27 cellular contexts compared by ENCODE assay signal in the genomic region with DNA sequence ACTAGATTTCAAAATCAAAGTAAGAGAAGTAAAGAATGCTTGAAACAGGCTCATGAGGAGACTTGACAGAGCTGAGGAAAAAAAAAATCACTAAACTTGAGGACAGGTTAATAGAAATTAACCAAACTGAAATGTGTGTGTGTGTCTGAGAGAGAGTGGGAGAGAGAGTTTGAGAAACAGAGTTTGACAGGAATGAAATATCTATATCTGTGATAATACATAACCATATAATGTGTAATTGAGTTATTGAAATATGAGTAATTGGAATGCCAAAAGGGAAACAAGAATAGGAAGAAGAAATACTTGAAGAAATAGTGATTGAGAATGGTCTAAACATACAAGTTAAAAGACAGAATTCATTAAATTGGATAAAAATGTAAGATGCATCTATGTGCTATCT.
DNase-seq lines count a peak whose midpoint lies in the region; ATAC-seq and TF ChIP-seq lines count a peak whose summit lies in the region.
"Had no signal": no experiment of that assay in that cellular context is flagged by ENCODE, and none has a peak within 500 bp of the region (broad histone marks: within the 10 kb centered on the region; RNA-seq: fewer than 3 reads in every experiment).

No MANE protein-coding gene starts in this region.

- no peaks in the 10 kb centered on the region for H3K27me3 ChIP-seq in SK-N-SH (ENCODE audit: insufficient read depth)
- H3K27me3 ChIP-seq: BE2C; BLaER1; BLaER1 treated with 17β-estradiol and CSF1 and Interleukin-3, amounts not matched to agents 10 nM and 100 nM had no signal

- H3K4me2 ChIP-seq in SK-N-SH, result no peak overlapping the region
- H3K4me2 ChIP-seq: A549; BLaER1; BLaER1 treated with 17β-estradiol and CSF1 and Interleukin-3, amounts not matched to agents 10 nM and 100 nM had no signal

- H3K36me3 ChIP-seq in SK-N-SH (replicated peaks in 1 of 2; ENCODE audit: control insufficient read depth in 1 of 2, insufficient read depth in 2 of 2, low read length in 1 of 2), result no peaks in the 10 kb centered on the region
- H3K36me3 ChIP-seq: BE2C; BLaER1; BLaER1 treated with 17β-estradiol and CSF1 and Interleukin-3, amounts not matched to agents 10 nM and 100 nM had no signal

- H3K4me3 ChIP-seq in SK-N-SH (ENCODE audit: low read depth in 2 of 2, low read length in 1 of 2), result no peak overlapping the region
- H3K4me3 ChIP-seq: A549; BLaER1; BLaER1 treated with 17β-estradiol and CSF1 and Interleukin-3, amounts not matched to agents 10 nM and 100 nM had no signal

- H3K27ac ChIP-seq in SK-N-SH (ENCODE audit: low read depth in 2 of 2, low read length in 1 of 2), result no peak overlapping the region
- H3K27ac ChIP-seq: 22Rv1; A549; BLaER1; BLaER1 treated with 17β-estradiol and CSF1 and Interleukin-3, amounts not matched to agents 10 nM and 100 nM; C4-2B had no signal

- CTCF ChIA-PET in SK-N-SH (lab: Yijun Ruan, JAX), result no interaction called here

- no peak for TF ChIP-seq EP300 in SK-N-SH (IDR thresholded peaks at IDR 0.05; ENCODE audit: borderline replicate concordance in 1 of 2, low read depth in 1 of 2, low read length in 1 of 2)

- no peak for TF ChIP-seq CTCF in SK-N-SH (IDR thresholded peaks at IDR 0.05)

- H3K9me3 ChIP-seq in SK-N-SH, result 0 out of 2 replicates have a peak, but pooled peaks cover 4% of the 10 kb centered on the region
- H3K9me3 ChIP-seq: A549, BE2C, BLaER1, Caco-2 had no signal

- no peak for TF ChIP-seq RAD21 in SK-N-SH (IDR thresholded peaks at IDR 0.05; ENCODE audit: low read length)

- H3K4me1 ChIP-seq in SK-N-SH (ENCODE audit: control insufficient read depth in 1 of 2, insufficient read depth in 2 of 2, low read depth in 1 of 2, low read length in 1 of 2), result peaks cover 0 to 5% of the 10 kb centered on the region in 2 experiments; a peak in 2 of 4 replicates
- H3K4me1 ChIP-seq: A549; BE2C; BLaER1; BLaER1 treated with 17β-estradiol and CSF1 and Interleukin-3, amounts not matched to agents 10 nM and 100 nM; Caco-2 had no signal

- no peaks in the 10 kb centered on the region for H4K20me1 ChIP-seq in SK-N-SH (ENCODE audit: insufficient read depth)
- H4K20me1 ChIP-seq: BLaER1; BLaER1 treated with 17β-estradiol and CSF1 and Interleukin-3, amounts not matched to agents 10 nM and 100 nM had no signal

- no peak overlapping the region for H2AFZ ChIP-seq in SK-N-SH (ENCODE audit: low read depth)

- H3F3A ChIP-seq in SK-N-SH (replicated peaks; ENCODE audit: insufficient read depth), result no peaks in the 10 kb centered on the region

- POLR2A ChIA-PET in SK-N-SH (lab: Yijun Ruan, JAX), result no interaction called here

- no peaks in the 10 kb centered on the region for H3K79me2 ChIP-seq in SK-N-SH (ENCODE audit: insufficient read depth)

- H3K9me2 ChIP-seq in SK-N-SH, result no peaks in the 10 kb centered on the region

- ATAC-seq in SK-N-SH treated with all-trans-retinoic acid at 6 μM for 48 hours, result no peak
- ATAC-seq: A549; CD8-positive, alpha-beta T cell had no signal

- DNase-seq in SK-N-SH, result no peak
- DNase-seq: 8988T; ACHN; AML-193; BE2C; C1 segment of cervical spinal cord; Caco-2; Calu3; CD4-positive, alpha-beta memory T cell; CD4-positive, alpha-beta T cell; CD4-positive, CD25-positive, alpha-beta regulatory T cell; CD8-positive, alpha-beta memory T cell; CD8-positive, alpha-beta T cell; COR-L47; DMS 273 treated with DMSO at 0.1 percent for 48 hours; DMS153; DMS53; DMS79; DMS79 treated with DMSO at 0.1 percent for 48 hours; DND-41; EL had no signal

- no peak overlapping the region for H3K9ac ChIP-seq in SK-N-SH
- H3K9ac ChIP-seq: BLaER1; BLaER1 treated with 17β-estradiol and CSF1 and Interleukin-3, amounts not matched to agents 10 nM and 100 nM had no signal

TF ChIP-seq in SK-N-SH treated with all-trans-retinoic acid at 6 μM for 48 hours, 23 proteins besides CTCF, POLR2A, EP300 and RAD21:
- TF ChIP-seq ISL1 (CRISPR knock-in tag; IDR thresholded peaks at IDR 0.05) (peak; percentile 56; the same call in 1 of the 2 replicates), ARNTL (CRISPR knock-in tag; IDR thresholded peaks at IDR 0.05; ENCODE audit: borderline replicate concordance, low read depth) (no peak), ZFP30 (CRISPR knock-in tag; IDR thresholded peaks at IDR 0.05) (peak; percentile 81)

TF ChIP-seq in SK-N-SH, 30 proteins besides CTCF, POLR2A, EP300 and RAD21:
- TF ChIP-seq CHD2 (IDR thresholded peaks at IDR 0.05; ENCODE audit: low read length, partially characterized antibody) (no peak), FOSL2 (IDR thresholded peaks at IDR 0.05; ENCODE audit: borderline replicate concordance, low read depth) (no peak), ELF1 (IDR thresholded peaks at IDR 0.05) (no peak), NFIC (IDR thresholded peaks at IDR 0.05; ENCODE audit: borderline replicate concordance) (no peak), JUND (IDR thresholded peaks at IDR 0.05) (no peak), POLR2AphosphoS5 (IDR thresholded peaks at IDR 0.05; ENCODE audit: low read depth, low read length) (no peak), RFX5 (IDR thresholded peaks at IDR 0.05; ENCODE audit: low read length) (no peak), FOXM1 (IDR thresholded peaks at IDR 0.05; ENCODE audit: low read depth) (no peak)
- TF ChIP-seq, protein P1, sequence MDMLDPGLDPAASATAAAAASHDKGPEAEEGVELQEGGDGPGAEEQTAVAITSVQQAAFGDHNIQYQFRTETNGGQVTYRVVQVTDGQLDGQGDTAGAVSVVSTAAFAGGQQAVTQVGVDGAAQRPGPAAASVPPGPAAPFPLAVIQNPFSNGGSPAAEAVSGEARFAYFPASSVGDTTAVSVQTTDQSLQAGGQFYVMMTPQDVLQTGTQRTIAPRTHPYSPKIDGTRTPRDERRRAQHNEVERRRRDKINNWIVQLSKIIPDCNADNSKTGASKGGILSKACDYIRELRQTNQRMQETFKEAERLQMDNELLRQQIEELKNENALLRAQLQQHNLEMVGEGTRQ (IDR thresholded peaks at IDR 0.05; ENCODE audit: borderline replicate concordance, low read depth, low read length), result no peak
- TF ChIP-seq, protein P2, sequence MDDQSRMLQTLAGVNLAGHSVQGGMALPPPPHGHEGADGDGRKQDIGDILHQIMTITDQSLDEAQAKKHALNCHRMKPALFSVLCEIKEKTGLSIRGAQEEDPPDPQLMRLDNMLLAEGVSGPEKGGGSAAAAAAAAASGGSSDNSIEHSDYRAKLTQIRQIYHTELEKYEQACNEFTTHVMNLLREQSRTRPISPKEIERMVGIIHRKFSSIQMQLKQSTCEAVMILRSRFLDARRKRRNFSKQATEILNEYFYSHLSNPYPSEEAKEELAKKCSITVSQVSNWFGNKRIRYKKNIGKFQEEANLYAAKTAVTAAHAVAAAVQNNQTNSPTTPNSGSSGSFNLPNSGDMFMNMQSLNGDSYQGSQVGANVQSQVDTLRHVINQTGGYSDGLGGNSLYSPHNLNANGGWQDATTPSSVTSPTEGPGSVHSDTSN (IDR thresholded peaks at IDR 0.05), result no peak
- TF ChIP-seq, protein P3, sequence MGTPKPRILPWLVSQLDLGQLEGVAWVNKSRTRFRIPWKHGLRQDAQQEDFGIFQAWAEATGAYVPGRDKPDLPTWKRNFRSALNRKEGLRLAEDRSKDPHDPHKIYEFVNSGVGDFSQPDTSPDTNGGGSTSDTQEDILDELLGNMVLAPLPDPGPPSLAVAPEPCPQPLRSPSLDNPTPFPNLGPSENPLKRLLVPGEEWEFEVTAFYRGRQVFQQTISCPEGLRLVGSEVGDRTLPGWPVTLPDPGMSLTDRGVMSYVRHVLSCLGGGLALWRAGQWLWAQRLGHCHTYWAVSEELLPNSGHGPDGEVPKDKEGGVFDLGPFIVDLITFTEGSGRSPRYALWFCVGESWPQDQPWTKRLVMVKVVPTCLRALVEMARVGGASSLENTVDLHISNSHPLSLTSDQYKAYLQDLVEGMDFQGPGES (IDR thresholded peaks at IDR 0.05; ENCODE audit: low read depth, low read length), result no peak
